ENCODE assay signal across 32 cellular contexts in genomic region chr3:132276228-132276906, GRCh38. TPM values are rescaled to one million over a fixed set of nuclear protein-coding genes. Genes with fewer than 3 reads are reported as not detected.
"Had no signal": no experiment of that assay in that cellular context is flagged by ENCODE, and none has a peak within 500 bp of the region (broad histone marks: within the 10 kb centered on the region; RNA-seq: fewer than 3 reads in every experiment).

No MANE protein-coding gene starts in this region.

- DNase-seq: activated CD4-positive, alpha-beta T cell treated with anti-CD3 and anti-CD28 coated beads for 1 hour; activated CD4-positive, alpha-beta T cell treated with anti-CD3 and anti-CD28 coated beads for 4 hours; activated CD4-positive, alpha-beta T cell treated with anti-CD3 and anti-CD28 coated beads, Interleukin-2, amount 50 U/mL, for 1 hour; activated CD4-positive, alpha-beta T cell treated with anti-CD3 and anti-CD28 coated beads, Interleukin-2, amount 50 U/mL, for 48 hours; activated CD8-positive, alpha-beta memory T cell treated with anti-CD3 and anti-CD28 coated beads for 24 hours; activated CD8-positive, alpha-beta T cell treated with anti-CD3 and anti-CD28 coated beads for 36 hours; activated effector memory CD4-positive, alpha-beta T cell treated with Interleukin-2 at 50 U/mL for 16 hours; activated gamma-delta T cell treated with Interleukin-2 at 50 U/mL for 16 hours; activated naive CD4-positive, alpha-beta T cell treated with anti-CD3 and anti-CD28 coated beads, Interleukin-2, amount 50 U/mL, for 16 hours; activated naive CD4-positive, alpha-beta T cell treated with Interleukin-2 at 50 U/mL for 16 hours; activated naive CD8-positive, alpha-beta T cell treated with anti-CD3 and anti-CD28 coated beads for 36 hours; activated naive CD8-positive, alpha-beta T cell treated with anti-CD3 and anti-CD28 coated beads, Interleukin-2, amount 50 U/mL, for 24 hours; activated T-cell treated with anti-CD3 and anti-CD28 coated beads, Interleukin-2, amount 50 U/mL, for 4 hours; adrenal gland; amygdala; brain microvascular endothelial cell; dorsolateral prefrontal cortex; effector memory CD4-positive, alpha-beta T cell; endodermal cell; foreskin fibroblast; head of caudate nucleus; T-helper 1 cell; T-helper 2 cell had no signal

- H3K9me3 Mint-ChIP-seq: central memory CD8-positive, alpha-beta T cell had no signal

- FAIRE-seq: bronchial epithelial cell, frontal cortex had no signal

- H3K36me3 Mint-ChIP-seq: activated naive CD8-positive, alpha-beta T cell treated with anti-CD3 and anti-CD28 coated beads for 36 hours had no signal

- H3K4me1 Mint-ChIP-seq: activated naive CD8-positive, alpha-beta T cell treated with anti-CD3 and anti-CD28 coated beads for 36 hours; activated naive CD8-positive, alpha-beta T cell treated with anti-CD3 and anti-CD28 coated beads, Interleukin-2, amount 50 U/mL, for 24 hours; activated T-helper 17 cell treated with anti-CD3 and anti-CD28 coated beads, Interleukin-2, amount 50 U/mL, for 72 hours; central memory CD8-positive, alpha-beta T cell had no signal

- H3K4me3 Mint-ChIP-seq: activated CD8-positive, alpha-beta T cell treated with anti-CD3 and anti-CD28 coated beads for 36 hours; activated naive CD8-positive, alpha-beta T cell treated with anti-CD3 and anti-CD28 coated beads for 36 hours; activated naive CD8-positive, alpha-beta T cell treated with anti-CD3 and anti-CD28 coated beads, Interleukin-2, amount 50 U/mL, for 24 hours; activated T-cell treated with anti-CD3 and anti-CD28 coated beads, Interleukin-2, amount 50 U/mL, for 4 hours; activated T-helper 17 cell treated with anti-CD3 and anti-CD28 coated beads, Interleukin-2, amount 50 U/mL, for 72 hours; central memory CD8-positive, alpha-beta T cell; dendritic cell treated with granulocyte-macrophage colony-stimulating factor and Interleukin-4, amounts not matched to agents 40 ng/mL and 50 ng/mL, for 4 days; endodermal cell; WTC11 had no signal

- H3K27me3 Mint-ChIP-seq: activated CD8-positive, alpha-beta T cell treated with anti-CD3 and anti-CD28 coated beads for 36 hours; activated naive CD8-positive, alpha-beta T cell treated with anti-CD3 and anti-CD28 coated beads, Interleukin-2, amount 50 U/mL, for 24 hours; central memory CD8-positive, alpha-beta T cell; dendritic cell treated with granulocyte-macrophage colony-stimulating factor and Interleukin-4, amounts not matched to agents 40 ng/mL and 50 ng/mL, for 4 days had no signal

- H3K4me1 ChIP-seq: adrenal gland, ascending aorta had no signal

- ATAC-seq: activated CD8-positive, alpha-beta T cell treated with anti-CD3 and anti-CD28 coated beads for 36 hours; activated naive CD8-positive, alpha-beta T cell treated with anti-CD3 and anti-CD28 coated beads, Interleukin-2, amount 50 U/mL, for 24 hours; activated T-cell treated with anti-CD3 and anti-CD28 coated beads, Interleukin-2, amount 50 U/mL, for 4 hours; activated T-helper 17 cell treated with anti-CD3 and anti-CD28 coated beads, Interleukin-2, amount 50 U/mL, for 72 hours; esophagus mucosa; WTC11 had no signal

- H3K9me3 ChIP-seq: ascending aorta had no signal

- H3K27me3 ChIP-seq: adrenal gland, ascending aorta, brain microvascular endothelial cell, dorsolateral prefrontal cortex had no signal

- H3K27ac ChIP-seq: adrenal gland, ascending aorta, brain microvascular endothelial cell, coronary artery, dorsolateral prefrontal cortex had no signal

- H3K27ac Mint-ChIP-seq: activated CD8-positive, alpha-beta T cell treated with anti-CD3 and anti-CD28 coated beads for 36 hours; activated naive CD8-positive, alpha-beta T cell treated with anti-CD3 and anti-CD28 coated beads for 36 hours; activated naive CD8-positive, alpha-beta T cell treated with anti-CD3 and anti-CD28 coated beads, Interleukin-2, amount 50 U/mL, for 24 hours; activated T-helper 17 cell treated with anti-CD3 and anti-CD28 coated beads, Interleukin-2, amount 50 U/mL, for 72 hours; dendritic cell treated with granulocyte-macrophage colony-stimulating factor and Interleukin-4, amounts not matched to agents 40 ng/mL and 50 ng/mL, for 4 days; endodermal cell; WTC11 had no signal

- H3K36me3 ChIP-seq: adrenal gland, ascending aorta, brain microvascular endothelial cell had no signal

- H3K4me3 ChIP-seq: adrenal gland, ascending aorta, coronary artery, dorsolateral prefrontal cortex had no signal

RNA-seq across cellular contexts. Expression of gene ACP3, which starts 40.8 kb away (rescaled TPM):
- total RNA-seq: activated CD8-positive, alpha-beta T cell treated with anti-CD3 and anti-CD28 coated beads for 36 hours; activated naive CD8-positive, alpha-beta T cell treated with anti-CD3 and anti-CD28 coated beads for 36 hours; activated T-cell treated with anti-CD3 and anti-CD28 coated beads, Interleukin-2, amount 50 U/mL, for 4 hours; activated T-helper 17 cell treated with anti-CD3 and anti-CD28 coated beads, Interleukin-2, amount 50 U/mL, for 72 hours; frontal cortex had no signal
